7 cellular contexts compared by ENCODE assay signal in the genomic region with DNA sequence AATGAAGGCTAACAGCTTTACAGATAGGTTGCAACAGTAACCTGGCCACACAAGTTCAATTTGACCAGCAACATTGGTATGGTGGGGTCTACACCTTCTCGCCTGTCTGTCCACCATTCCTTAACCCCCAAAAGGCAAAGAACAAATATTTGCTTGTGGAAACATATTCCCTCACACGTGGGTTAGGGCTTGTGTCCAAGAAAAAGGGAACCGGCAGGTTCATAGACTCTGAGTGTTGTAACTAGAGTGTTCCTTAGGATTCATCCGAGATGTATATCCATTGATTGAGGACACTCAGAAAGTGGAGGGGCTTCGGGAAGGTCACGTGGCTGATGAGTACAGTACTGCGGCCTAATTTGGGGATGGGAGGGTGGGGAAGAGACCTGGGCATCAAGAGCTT. TPM values are rescaled to one million over a fixed set of nuclear protein-coding genes. Genes with fewer than 3 reads are reported as not detected.
DNase-seq lines count a peak whose midpoint lies in the region; ATAC-seq and TF ChIP-seq lines count a peak whose summit lies in the region.

No MANE protein-coding gene starts in this region.

- no peaks in the 10 kb centered on the region for H3K9me3 ChIP-seq in stomach smooth muscle (ENCODE audit: control insufficient read depth in 2 of 2, low read length in 2 of 2)

- H3K4me3 ChIP-seq in stomach smooth muscle (ENCODE audit: low read length in 2 of 2), result peak overlapping the region; percentile 59 to 76

- peak overlapping the region; percentile 98 for H3K27ac ChIP-seq in stomach smooth muscle (ENCODE audit: low read length)

- no peaks in the 10 kb centered on the region for H3K36me3 ChIP-seq in stomach smooth muscle (ENCODE audit: control insufficient read depth in 2 of 2, insufficient read depth in 2 of 2, low read length in 2 of 2)

- peak overlapping the region; percentile 72 to 86 for H3K9ac ChIP-seq in stomach smooth muscle (ENCODE audit: low read length in 2 of 2)

- H3K9me3 Mint-ChIP-seq in HFFc6, result no peaks in the 10 kb centered on the region
- H3K9me3 Mint-ChIP-seq in activated naive CD8-positive, alpha-beta T cell treated with anti-CD3 and anti-CD28 coated beads, Interleukin-2, amount 50 U/mL, for 24 hours, result no peaks in the 10 kb centered on the region

- H3K27me3 Mint-ChIP-seq in HFFc6 (ENCODE audit: insufficient read depth), result no peaks in the 10 kb centered on the region; the same call in none of the 2 replicates
- peaks cover 15% of the 10 kb centered on the region for H3K27me3 Mint-ChIP-seq in activated naive CD8-positive, alpha-beta T cell treated with anti-CD3 and anti-CD28 coated beads, Interleukin-2, amount 50 U/mL, for 24 hours

- TF ChIP-seq CTCF in HFFc6 (IDR thresholded peaks at IDR 0.05), result no peak

- H3K4me1 Mint-ChIP-seq in HFFc6 (ENCODE audit: low read depth), result peaks cover 65% of the 10 kb centered on the region
- H3K4me1 Mint-ChIP-seq in activated naive CD8-positive, alpha-beta T cell treated with anti-CD3 and anti-CD28 coated beads, Interleukin-2, amount 50 U/mL, for 24 hours, result peaks cover 23% of the 10 kb centered on the region

- H3K27ac Mint-ChIP-seq in HFFc6, result peak overlapping the region; percentile 100
- H3K27ac Mint-ChIP-seq in activated naive CD8-positive, alpha-beta T cell treated with anti-CD3 and anti-CD28 coated beads, Interleukin-2, amount 50 U/mL, for 24 hours, result no peak overlapping the region

- H3K4me3 Mint-ChIP-seq in HFFc6, result peak overlapping the region; percentile 89
- peak overlapping the region; percentile 71 for H3K4me3 Mint-ChIP-seq in activated naive CD8-positive, alpha-beta T cell treated with anti-CD3 and anti-CD28 coated beads, Interleukin-2, amount 50 U/mL, for 24 hours

- DNase-seq in HFFc6 (no peak), iris pigment epithelial cell (ENCODE audit: low read depth) (peak; percentile 36), COLO668 (lab: John Stamatoyannopoulos, UW; ENCODE audit: unreplicated experiment) (no peak), DMS 273 (lab: John Stamatoyannopoulos, UW; ENCODE audit: unreplicated experiment) (no peak)
- DNase-seq in activated naive CD8-positive, alpha-beta T cell treated with anti-CD3 and anti-CD28 coated beads, Interleukin-2, amount 50 U/mL, for 24 hours, result no peak

- no peaks in the 10 kb centered on the region for H3K36me3 Mint-ChIP-seq in HFFc6 (ENCODE audit: low read depth)
- H3K36me3 Mint-ChIP-seq in activated naive CD8-positive, alpha-beta T cell treated with anti-CD3 and anti-CD28 coated beads, Interleukin-2, amount 50 U/mL, for 24 hours (ENCODE audit: low read depth), result no peaks in the 10 kb centered on the region

- ATAC-seq in activated naive CD8-positive, alpha-beta T cell treated with anti-CD3 and anti-CD28 coated beads, Interleukin-2, amount 50 U/mL, for 24 hours, result no peak
- ATAC-seq in HG03354 (IDR thresholded peaks at IDR 0.05; ENCODE audit: poor library complexity, severe bottlenecking, unreplicated experiment), result no peak

- H3K27me3 ChIP-seq in stomach smooth muscle (ENCODE audit: control insufficient read depth in 1 of 2, insufficient read depth in 2 of 2, low read length in 2 of 2), result no peaks in the 10 kb centered on the region

- H3K4me1 ChIP-seq in stomach smooth muscle (ENCODE audit: control insufficient read depth, insufficient read depth, low read length), result peaks cover 40% of the 10 kb centered on the region

RNA-seq across cellular contexts. Expression of gene C4orf51, which starts 54.1 kb away (rescaled TPM):
- not detected for total RNA-seq in HFFc6 (2021; fragmentation: NEBNext Ultra II Directional; extraction: Animal tissue kit (Norgen Biotek cat#: 25700))
